Comparison of ENCODE assay signal across 1 cellular context in the genomic region with DNA sequence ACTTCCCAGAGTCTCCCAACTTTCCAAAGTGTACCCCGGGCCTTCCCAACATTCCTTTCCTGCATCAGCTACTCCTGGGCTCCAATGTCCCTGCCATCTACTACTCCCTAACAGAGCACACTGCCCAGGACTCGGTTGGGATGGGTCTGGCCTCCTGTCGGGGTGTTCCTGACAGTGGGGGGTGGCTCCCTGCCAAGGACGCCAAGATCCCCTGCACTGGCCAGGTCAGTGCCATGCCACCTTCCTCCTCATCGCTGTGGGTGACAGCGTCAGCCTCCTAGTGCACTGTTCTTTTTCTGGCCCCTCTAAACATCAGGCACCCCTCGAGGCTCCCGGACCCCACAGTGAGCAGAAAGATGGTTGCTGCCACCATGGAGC.
A peak's percentile ranks its signal among the peaks of the same experiment; 100 is the strongest.
TF ChIP-seq lines count a peak whose summit lies in the region.

No MANE protein-coding gene starts in this region.

TF ChIP-seq in GM12878, 131 proteins besides CTCF, POLR2A, EP300 and RAD21:
- TF ChIP-seq IKZF2 (IDR thresholded peaks at IDR 0.05), result peak; percentile 37 to 38; a peak in 2 of 4 replicates
- TF ChIP-seq IKZF1 (conservative IDR thresholded peaks at IDR 0.05), result peak; percentile 21
- TF ChIP-seq, protein P1, sequence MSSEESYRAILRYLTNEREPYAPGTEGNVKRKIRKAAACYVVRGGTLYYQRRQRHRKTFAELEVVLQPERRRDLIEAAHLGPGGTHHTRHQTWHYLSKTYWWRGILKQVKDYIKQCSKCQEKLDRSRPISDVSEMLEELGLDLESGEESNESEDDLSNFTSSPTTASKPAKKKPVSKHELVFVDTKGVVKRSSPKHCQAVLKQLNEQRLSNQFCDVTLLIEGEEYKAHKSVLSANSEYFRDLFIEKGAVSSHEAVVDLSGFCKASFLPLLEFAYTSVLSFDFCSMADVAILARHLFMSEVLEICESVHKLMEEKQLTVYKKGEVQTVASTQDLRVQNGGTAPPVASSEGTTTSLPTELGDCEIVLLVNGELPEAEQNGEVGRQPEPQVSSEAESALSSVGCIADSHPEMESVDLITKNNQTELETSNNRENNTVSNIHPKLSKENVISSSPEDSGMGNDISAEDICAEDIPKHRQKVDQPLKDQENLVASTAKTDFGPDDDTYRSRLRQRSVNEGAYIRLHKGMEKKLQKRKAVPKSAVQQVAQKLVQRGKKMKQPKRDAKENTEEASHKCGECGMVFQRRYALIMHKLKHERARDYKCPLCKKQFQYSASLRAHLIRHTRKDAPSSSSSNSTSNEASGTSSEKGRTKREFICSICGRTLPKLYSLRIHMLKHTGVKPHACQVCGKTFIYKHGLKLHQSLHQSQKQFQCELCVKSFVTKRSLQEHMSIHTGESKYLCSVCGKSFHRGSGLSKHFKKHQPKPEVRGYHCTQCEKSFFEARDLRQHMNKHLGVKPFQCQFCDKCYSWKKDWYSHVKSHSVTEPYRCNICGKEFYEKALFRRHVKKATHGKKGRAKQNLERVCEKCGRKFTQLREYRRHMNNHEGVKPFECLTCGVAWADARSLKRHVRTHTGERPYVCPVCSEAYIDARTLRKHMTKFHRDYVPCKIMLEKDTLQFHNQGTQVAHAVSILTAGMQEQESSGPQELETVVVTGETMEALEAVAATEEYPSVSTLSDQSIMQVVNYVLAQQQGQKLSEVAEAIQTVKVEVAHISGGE (CRISPR knock-in tag; IDR thresholded peaks at IDR 0.05), result no peak
TF ChIP-seq in GM12878: peak in this region for 2.
